In genomic region chr22:19050117-19050516, GRCh38 we compare ENCODE assay signal across 19 cellular contexts.
DNase-seq lines count a peak whose midpoint lies in the region; ATAC-seq, FAIRE-seq and TF ChIP-seq lines count a peak whose summit lies in the region.
"Had no signal": no experiment of that assay in that cellular context is flagged by ENCODE, and none has a peak within 500 bp of the region (broad histone marks: within the 10 kb centered on the region; RNA-seq: fewer than 3 reads in every experiment).

No MANE protein-coding gene starts in this region.

- H3K9me1 ChIP-seq in keratinocyte (ENCODE audit: control insufficient read depth, extremely low read depth, insufficient read depth, low read length) = no peaks in the 10 kb centered on the region

- no peaks in the 10 kb centered on the region for H3K79me2 ChIP-seq in keratinocyte (ENCODE audit: control insufficient read depth, insufficient read depth, low read length)

- H3K4me3 Mint-ChIP-seq in activated CD8-positive, alpha-beta memory T cell treated with anti-CD3 and anti-CD28 coated beads, Interleukin-2, amount 10 ng/mL, durations not matched to agents 7 days and 5 days = no peak overlapping the region
- no peak overlapping the region for H3K4me3 Mint-ChIP-seq in CD8-positive, alpha-beta T cell
- H3K4me3 Mint-ChIP-seq: B cell; CD4-positive, alpha-beta T cell; HFFc6 had no signal

- no peaks in the 10 kb centered on the region for H3K9me3 Mint-ChIP-seq in activated CD8-positive, alpha-beta memory T cell treated with anti-CD3 and anti-CD28 coated beads, Interleukin-2, amount 10 ng/mL, durations not matched to agents 7 days and 5 days (ENCODE audit: low read depth)
- H3K9me3 Mint-ChIP-seq in CD8-positive, alpha-beta T cell = no peaks in the 10 kb centered on the region
- H3K9me3 Mint-ChIP-seq: CD4-positive, alpha-beta T cell; HFFc6 had no signal

- dilution Hi-C loops in keratinocyte (cut with MboI; ENCODE audit: extremely low pct_ligation_motif_present, low sequenced_read_pairs) = no loop called here

- H3K9ac ChIP-seq in keratinocyte (ENCODE audit: control insufficient read depth, extremely low read depth, insufficient read depth, low read length) = no peak overlapping the region

- no peaks in the 10 kb centered on the region for H4K20me1 ChIP-seq in keratinocyte (ENCODE audit: control insufficient read depth, extremely low read depth, insufficient read depth, low read length)

- CTCF ChIA-PET in activated CD8-positive, alpha-beta memory T cell treated with anti-CD3 and anti-CD28 coated beads, Interleukin-2, amount 10 ng/mL, durations not matched to agents 7 days and 5 days (lab: Charles Lee) = no interaction called here
- CTCF ChIA-PET in CD8-positive, alpha-beta T cell (lab: Charles Lee) = no interaction called here
- CTCF ChIA-PET in HEK293 (lab: Yijun Ruan, JAX) = interaction anchor here (1.3 to 1.7 kb wide), 2 partner anchors 12 to 16 kb away, joined by 3 to 4 read pairs; no protein-coding TSS in a partner anchor

- POLR2A ChIA-PET in CD8-positive, alpha-beta T cell (lab: Charles Lee) = no interaction called here
- POLR2A ChIA-PET in HEK293 (lab: Yijun Ruan, JAX) = interaction anchor here (0.7 kb wide), 1 partner anchor 9 kb away, joined by 4 read pairs; no protein-coding TSS in a partner anchor

- no peaks in the 10 kb centered on the region for H3K27me3 ChIP-seq in CD8-positive, alpha-beta T cell (ENCODE audit: insufficient read depth, low read length)
- H3K27me3 ChIP-seq in keratinocyte (ENCODE audit: control insufficient read depth, extremely low read depth, insufficient read depth, low read length) = no peaks in the 10 kb centered on the region

- no peak overlapping the region for H2AFZ ChIP-seq in keratinocyte (ENCODE audit: control insufficient read depth, low read length)

- no peak for TF ChIP-seq CTCF in CD8-positive, alpha-beta T cell (IDR thresholded peaks at IDR 0.05)
- TF ChIP-seq CTCF in HEK293 (tag by site-specific recombination; IDR thresholded peaks at IDR 0.05) (no peak), keratinocyte (optimal IDR thresholded peaks at IDR 0.05 in 1 of 3, IDR thresholded peaks at IDR 0.05 in 1 of 3, conservative IDR thresholded peaks at IDR 0.05 in 1 of 3; ENCODE audit: extremely low read depth in 1 of 3, insufficient read depth in 2 of 3, low read length in 3 of 3) (no peak)

- no peaks in the 10 kb centered on the region for H3K4me1 Mint-ChIP-seq in activated CD8-positive, alpha-beta memory T cell treated with anti-CD3 and anti-CD28 coated beads, Interleukin-2, amount 10 ng/mL, durations not matched to agents 7 days and 5 days
- H3K4me1 Mint-ChIP-seq in CD8-positive, alpha-beta T cell (ENCODE audit: low read depth) = peaks cover 4% of the 10 kb centered on the region
- H3K4me1 Mint-ChIP-seq: B cell had no signal

- no peak overlapping the region for H3K4me2 ChIP-seq in keratinocyte (ENCODE audit: control insufficient read depth, extremely low read depth, insufficient read depth, low read depth, low read length)

- no peak for DNase-seq in activated CD8-positive, alpha-beta memory T cell treated with anti-CD3 and anti-CD28 coated beads, Interleukin-2, amount 10 ng/mL, durations not matched to agents 7 days and 5 days
- DNase-seq in activated CD8-positive, alpha-beta memory T cell treated with anti-CD3 and anti-CD28 coated beads for 24 hours = no peak
- no peak for DNase-seq in CD8-positive, alpha-beta T cell
- DNase-seq in keratinocyte (ENCODE audit: low read depth, low spot score) (no peak), NCI-H1092 (lab: John Stamatoyannopoulos, UW) (no peak), NCI-H146 (lab: John Stamatoyannopoulos, UW) (no peak)
- DNase-seq: C1 segment of cervical spinal cord; CD4-positive, alpha-beta T cell; COR-L47; DND-41; GDM1; HFFc6 had no signal

- H3K27me3 Mint-ChIP-seq in activated CD8-positive, alpha-beta memory T cell treated with anti-CD3 and anti-CD28 coated beads, Interleukin-2, amount 10 ng/mL, durations not matched to agents 7 days and 5 days = no peaks in the 10 kb centered on the region
- no peaks in the 10 kb centered on the region for H3K27me3 Mint-ChIP-seq in CD8-positive, alpha-beta T cell (ENCODE audit: low read depth)
- H3K27me3 Mint-ChIP-seq: B cell; CD4-positive, alpha-beta T cell had no signal

- no peak overlapping the region for H3K27ac ChIP-seq in CD8-positive, alpha-beta T cell (ENCODE audit: low read depth, low read length)
- H3K27ac ChIP-seq in HEK293 (ENCODE audit: extremely low read depth, low read depth, low read length) (no peak overlapping the region), keratinocyte (ENCODE audit: control insufficient read depth, insufficient read depth, low read length) (no peak overlapping the region)
- H3K27ac ChIP-seq: HL-60 had no signal

- intact Hi-C loops in CD8-positive, alpha-beta T cell (cut with DNase I, micrococcal nuclease) = no loop called here

- H3K9me3 ChIP-seq in CD8-positive, alpha-beta T cell (ENCODE audit: low read length) = no peaks in the 10 kb centered on the region
- H3K9me3 ChIP-seq in HEK293 (ENCODE audit: control insufficient read depth, insufficient read depth, low read depth, low read length) = no peaks in the 10 kb centered on the region
- H3K9me3 ChIP-seq in keratinocyte (ENCODE audit: control insufficient read depth, low read depth, low read length) = no peaks in the 10 kb centered on the region
- H3K9me3 ChIP-seq: HAP-1 had no signal

- peak; percentile 5 for FAIRE-seq in keratinocyte (lab: Jason Lieb, UNC)
- FAIRE-seq: A204.1, GM12892, H1 had no signal

- H3K36me3 ChIP-seq in CD8-positive, alpha-beta T cell (ENCODE audit: insufficient read depth, low read length) = peaks cover 50% of the 10 kb centered on the region
- H3K36me3 ChIP-seq in HEK293 (ENCODE audit: control insufficient read depth in 2 of 2, insufficient read depth in 1 of 2, low read length in 2 of 2) = peaks cover 9 to 85% of the 10 kb centered on the region in 2 experiments; a peak in 2 of 3 replicates
- peaks cover 26 to 30% of the 10 kb centered on the region in 2 experiments for H3K36me3 ChIP-seq in keratinocyte (ENCODE audit: control insufficient read depth in 2 of 2, extremely low read depth in 1 of 2, insufficient read depth in 2 of 2, low read length in 2 of 2)

- peaks cover 17% of the 10 kb centered on the region for H3K36me3 Mint-ChIP-seq in activated CD8-positive, alpha-beta memory T cell treated with anti-CD3 and anti-CD28 coated beads, Interleukin-2, amount 10 ng/mL, durations not matched to agents 7 days and 5 days
- peaks cover 87% of the 10 kb centered on the region for H3K36me3 Mint-ChIP-seq in CD8-positive, alpha-beta T cell

- H3K4me1 ChIP-seq in CD8-positive, alpha-beta T cell (ENCODE audit: insufficient read depth, low read length) = no peaks in the 10 kb centered on the region
- H3K4me1 ChIP-seq in HEK293 (ENCODE audit: control insufficient read depth, insufficient read depth, low read length) = no peaks in the 10 kb centered on the region
- H3K4me1 ChIP-seq in keratinocyte (ENCODE audit: control insufficient read depth, extremely low read depth, insufficient read depth, low read length) = no peaks in the 10 kb centered on the region
- H3K4me1 ChIP-seq: HAP-1 had no signal

- ATAC-seq in activated CD8-positive, alpha-beta memory T cell treated with anti-CD3 and anti-CD28 coated beads, Interleukin-2, amount 10 ng/mL, durations not matched to agents 7 days and 5 days = no peak
- no peak for ATAC-seq in CD8-positive, alpha-beta T cell

- no peak overlapping the region for H3K4me3 ChIP-seq in CD8-positive, alpha-beta T cell (ENCODE audit: low read depth, low read length)
- H3K4me3 ChIP-seq in HEK293 (ENCODE audit: low read depth, low read length) (no peak overlapping the region), keratinocyte (ENCODE audit: control insufficient read depth in 2 of 3, extremely low read depth in 1 of 3, insufficient read depth in 2 of 3, low read depth in 1 of 3, low read length in 3 of 3) (no peak overlapping the region)
- H3K4me3 ChIP-seq: HAP-1 had no signal

- peak overlapping the region; percentile 12 for H3K27ac Mint-ChIP-seq in activated CD8-positive, alpha-beta memory T cell treated with anti-CD3 and anti-CD28 coated beads, Interleukin-2, amount 10 ng/mL, durations not matched to agents 7 days and 5 days
- peak overlapping the region; percentile 7 for H3K27ac Mint-ChIP-seq in CD8-positive, alpha-beta T cell
- H3K27ac Mint-ChIP-seq: B cell; CD4-positive, alpha-beta T cell; HFFc6 had no signal

TF ChIP-seq in HEK293, 187 proteins besides CTCF, POLR2A, EP300 and RAD21:
- TF ChIP-seq ZNF23 (tag by site-specific recombination; IDR thresholded peaks at IDR 0.05; ENCODE audit: borderline replicate concordance) = no peak
- peak; percentile 79 for TF ChIP-seq ZNF677 (tag by site-specific recombination; IDR thresholded peaks at IDR 0.05)
- no peak for TF ChIP-seq ZBTB1 (tag by site-specific recombination; IDR thresholded peaks at IDR 0.05)
- TF ChIP-seq PRDM1 (tag by site-specific recombination; IDR thresholded peaks at IDR 0.05) = peak; percentile 87
- TF ChIP-seq, protein P1, sequence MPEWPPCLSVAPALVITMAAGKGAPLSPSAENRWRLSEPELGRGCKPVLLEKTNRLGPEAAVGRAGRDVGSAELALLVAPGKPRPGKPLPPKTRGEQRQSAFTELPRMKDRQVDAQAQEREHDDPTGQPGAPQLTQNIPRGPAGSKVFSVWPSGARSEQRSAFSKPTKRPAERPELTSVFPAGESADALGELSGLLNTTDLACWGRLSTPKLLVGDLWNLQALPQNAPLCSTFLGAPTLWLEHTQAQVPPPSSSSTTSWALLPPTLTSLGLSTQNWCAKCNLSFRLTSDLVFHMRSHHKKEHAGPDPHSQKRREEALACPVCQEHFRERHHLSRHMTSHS (tag by site-specific recombination; IDR thresholded peaks at IDR 0.05) = no peak
- no peak for TF ChIP-seq ZNF555 (tag by site-specific recombination; conservative IDR thresholded peaks at IDR 0.05)
- no peak for TF ChIP-seq ZSCAN30 (tag by site-specific recombination; IDR thresholded peaks at IDR 0.05)
